ENCODE assay signal across 1 cellular context in the genomic region with DNA sequence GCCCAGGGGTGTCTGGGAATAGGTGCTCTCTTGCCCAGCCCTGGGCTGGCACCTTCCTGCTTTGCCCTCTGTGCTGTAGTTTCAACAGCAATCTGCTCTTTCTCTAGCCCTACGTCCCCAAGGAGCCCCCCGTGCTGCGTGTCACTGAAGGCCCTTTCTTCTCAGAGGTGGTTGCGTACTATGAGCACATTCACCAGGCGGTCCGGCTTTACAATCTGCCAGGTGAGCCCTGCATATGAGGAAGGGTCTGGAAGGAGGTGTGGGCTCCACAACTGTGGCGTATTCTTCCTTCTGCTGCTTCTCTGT.
TF ChIP-seq lines count a peak whose summit lies in the region.

No MANE protein-coding gene starts in this region.

TF ChIP-seq in HepG2, 621 proteins besides CTCF, POLR2A, EP300 and RAD21:
- TF ChIP-seq CREM (IDR thresholded peaks at IDR 0.05) (no peak), CREM (CRISPR knock-in tag; IDR thresholded peaks at IDR 0.05) (no peak)
